ENCODE assay signal across 15 cellular contexts in the genomic region with DNA sequence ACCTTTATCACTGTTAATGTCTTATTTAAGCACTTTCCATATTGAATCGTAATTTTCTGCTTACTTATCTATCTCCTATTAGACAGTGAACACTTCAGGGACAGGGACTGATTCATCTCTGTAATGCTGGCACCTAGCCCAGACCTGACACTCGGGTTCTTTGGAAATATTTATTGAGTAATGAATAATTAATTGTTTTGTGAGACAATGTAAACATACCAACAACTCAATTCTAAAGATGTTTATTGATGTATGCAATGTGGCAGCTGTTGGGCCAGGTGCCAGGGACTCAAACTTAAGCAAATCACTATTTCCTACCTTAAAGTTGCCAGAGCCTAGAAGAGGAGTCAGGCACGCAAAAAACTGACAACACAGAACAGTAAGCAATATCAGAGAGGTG.
A peak's percentile ranks its signal among the peaks of the same experiment; 100 is the strongest.
DNase-seq lines count a peak whose midpoint lies in the region; ATAC-seq and TF ChIP-seq lines count a peak whose summit lies in the region.
"Had no signal": no experiment of that assay in that cellular context is flagged by ENCODE, and none has a peak within 500 bp of the region (broad histone marks: within the 10 kb centered on the region; RNA-seq: fewer than 3 reads in every experiment).

No MANE protein-coding gene starts in this region.

- TF ChIP-seq CTCF in cardiac fibroblast (IDR thresholded peaks at IDR 0.05; ENCODE audit: low read depth, low read length) (no peak), sigmoid colon (IDR thresholded peaks at IDR 0.05) (no peak)

- no peak overlapping the region for H3K27ac ChIP-seq in sigmoid colon
- no peak overlapping the region for H3K27ac ChIP-seq in effector memory CD4-positive, alpha-beta T cell (ENCODE audit: insufficient read depth, low read length, poor library complexity, severe bottlenecking)

- no peak overlapping the region for H3K4me3 ChIP-seq in cardiac fibroblast (replicated peaks in 1 of 2; ENCODE audit: low read depth in 2 of 2, low read length in 2 of 2)
- H3K4me3 ChIP-seq in sigmoid colon = no peak overlapping the region
- H3K4me3 ChIP-seq in effector memory CD4-positive, alpha-beta T cell (ENCODE audit: insufficient read depth, low read depth, low read length, poor library complexity, severe bottlenecking) = no peak overlapping the region

- 55 to 67% methylated on average over 3 of the region's 3 CpGs for WGBS in sigmoid colon, 2 donors

- no peak for TF ChIP-seq POLR2A in sigmoid colon (IDR thresholded peaks at IDR 0.05)

- H3K27me3 ChIP-seq in sigmoid colon = no peaks in the 10 kb centered on the region
- no peaks in the 10 kb centered on the region for H3K27me3 ChIP-seq in effector memory CD4-positive, alpha-beta T cell (replicated peaks; ENCODE audit: control insufficient read depth, insufficient read depth, low read length, poor library complexity, severe bottlenecking)

- ATAC-seq in HG02840 (IDR thresholded peaks at IDR 0.05; ENCODE audit: low FRiP score, unreplicated experiment) (no peak), GM18858 (IDR thresholded peaks at IDR 0.05; ENCODE audit: unreplicated experiment) (no peak)
- ATAC-seq: activated CD8-positive, alpha-beta T cell treated with anti-CD3 and anti-CD28 coated beads, Interleukin-2, amount 10 ng/mL, durations not matched to agents 7 days and 5 days; T-cell had no signal

- TF ChIP-seq EP300 in sigmoid colon (IDR thresholded peaks at IDR 0.05) = no peak

- intact Hi-C loops in sigmoid colon (cut with DNase I) = no loop called here

- DNase-seq in NCI-H524 (lab: John Stamatoyannopoulos, UW) (peak; percentile 20 to 54), NCI-H524 treated with DMSO at 0.1 percent for 48 hours (lab: John Stamatoyannopoulos, UW) (no peak), NCI-H446 treated with DMSO at 0.1 percent for 48 hours (lab: John Stamatoyannopoulos, UW) (peak; percentile 89), cardiac fibroblast (ENCODE audit: low read depth in 2 of 2) (peak; percentile 29 to 59), sigmoid colon (peak; percentile 68)
- no peak for DNase-seq in effector memory CD4-positive, alpha-beta T cell
- DNase-seq: ACHN; activated CD8-positive, alpha-beta T cell treated with anti-CD3 and anti-CD28 coated beads, Interleukin-2, amount 10 ng/mL, durations not matched to agents 7 days and 5 days; activated naive CD4-positive, alpha-beta T cell treated with anti-CD3 and anti-CD28 coated beads, Interleukin-2, amount 10 ng/mL, durations not matched to agents 7 days and 5 days; glutamatergic neuron; NCI-H187 treated with DMSO at 0.1 percent for 48 hours; posterior cingulate gyrus; T-cell had no signal

- no peaks in the 10 kb centered on the region for H3K9me3 ChIP-seq in sigmoid colon
- no peaks in the 10 kb centered on the region for H3K9me3 ChIP-seq in effector memory CD4-positive, alpha-beta T cell (ENCODE audit: control insufficient read depth, low read length)

- H3K4me1 ChIP-seq in sigmoid colon = peaks cover 0 to 13% (median 6%) of the 10 kb centered on the region in 4 donors
- no peaks in the 10 kb centered on the region for H3K4me1 ChIP-seq in effector memory CD4-positive, alpha-beta T cell (ENCODE audit: control insufficient read depth, insufficient read depth, low read length, poor library complexity, severe bottlenecking)

- no peaks in the 10 kb centered on the region for H3K36me3 ChIP-seq in sigmoid colon
- H3K36me3 ChIP-seq in effector memory CD4-positive, alpha-beta T cell (ENCODE audit: control insufficient read depth, insufficient read depth, low read length) = no peaks in the 10 kb centered on the region

Comparison
In these comparisons a context has a peak if more than half of its experiments do, and no peak if none do; other contexts are left out.
1. DNase-seq: peak in NCI-H524 (2 of 2), NCI-H446 treated with DMSO at 0.1 percent for 48 hours (single experiment), cardiac fibroblast (2 of 2) and sigmoid colon (single experiment); none in NCI-H524 treated with DMSO at 0.1 percent for 48 hours (single experiment) and effector memory CD4-positive, alpha-beta T cell (0 of 3).